Comparison of ENCODE assay signal across 9 cellular contexts in genomic region chr22:50260434-50260800, GRCh38. TPM values are rescaled to one million over a fixed set of nuclear protein-coding genes. Genes with fewer than 3 reads are reported as not detected.
DNase-seq lines count a peak whose midpoint lies in the region; ATAC-seq and TF ChIP-seq lines count a peak whose summit lies in the region.
"Had no signal": no experiment of that assay in that cellular context is flagged by ENCODE, and none has a peak within 500 bp of the region (broad histone marks: within the 10 kb centered on the region; RNA-seq: fewer than 3 reads in every experiment).

No MANE protein-coding gene starts in this region.

- CTCF ChIA-PET in RWPE1 (lab: Yijun Ruan, JAX), result interaction anchor here (0.6 kb wide), 1 partner anchor 86 kb away, joined by 4 read pairs; no protein-coding TSS in a partner anchor

- TF ChIP-seq CTCF in RWPE1 (conservative IDR thresholded peaks at IDR 0.05; ENCODE audit: low read depth) (no peak), esophagus muscularis mucosa (IDR thresholded peaks at IDR 0.05) (no peak)

- H3K79me2 ChIP-seq in GM23248 (ENCODE audit: insufficient read depth), result peaks cover 22% of the 10 kb centered on the region

- H3K27me3 ChIP-seq in GM23248 (replicated peaks; ENCODE audit: insufficient read depth) (no peaks in the 10 kb centered on the region), esophagus muscularis mucosa (peaks cover 0 to 45% (median 0%) of the 10 kb centered on the region in 4 donors), skeletal muscle satellite cell (ENCODE audit: control insufficient read depth, insufficient read depth, low read length) (no peaks in the 10 kb centered on the region)

- no peaks in the 10 kb centered on the region for H3K9me2 ChIP-seq in GM23248 (ENCODE audit: insufficient read depth)

- TF ChIP-seq POLR2A in esophagus muscularis mucosa (IDR thresholded peaks at IDR 0.05; ENCODE audit: low read depth), result no peak

- H3K36me3 ChIP-seq in GM23248 (ENCODE audit: low read depth) (no peaks in the 10 kb centered on the region), esophagus muscularis mucosa (peaks cover 0 to 21% (median 4%) of the 10 kb centered on the region in 4 donors), skeletal muscle satellite cell (ENCODE audit: insufficient read depth, low read length) (peaks cover 11% of the 10 kb centered on the region)

- no peaks in the 10 kb centered on the region for H4K20me1 ChIP-seq in GM23248 (ENCODE audit: insufficient read depth)

- H3K4me2 ChIP-seq in GM23248 (ENCODE audit: unreplicated experiment) (peak overlapping the region; percentile 89), skeletal muscle satellite cell (ENCODE audit: low read length) (peak overlapping the region; percentile 94)

- H3F3A ChIP-seq in GM23248 (ENCODE audit: insufficient read depth), result no peaks in the 10 kb centered on the region

- H3K27ac ChIP-seq in GM23248, result peak overlapping the region; percentile 58
- peak overlapping the region; percentile 91 for H3K27ac ChIP-seq in RWPE1
- peak overlapping the region; percentile 55 to 79 (median 63) for H3K27ac ChIP-seq in esophagus muscularis mucosa (replicated peaks in 1 of 4)

- H3K9ac ChIP-seq in GM23248 (peak overlapping the region; percentile 92), skeletal muscle satellite cell (ENCODE audit: low read depth, low read length) (peak overlapping the region; percentile 84)

- no peak for TF ChIP-seq EP300 in esophagus muscularis mucosa (IDR thresholded peaks at IDR 0.05)

- H3K4me3 ChIP-seq in GM23248 (peak overlapping the region; percentile 81), esophagus muscularis mucosa (peak overlapping the region; percentile 57 to 71 (median 60)), skeletal muscle satellite cell (ENCODE audit: low read length) (peak overlapping the region; percentile 78)

- intact Hi-C loops in esophagus muscularis mucosa (cut with DNase I), result no loop called here

- H2AFZ ChIP-seq in GM23248, result peak overlapping the region; percentile 79

- POLR2A ChIA-PET in RWPE1 (lab: Yijun Ruan, JAX; ENCODE audit: low non-redundant PET), result no interaction called here

- in situ Hi-C loops in GM23248 (cut with MboI), result no loop called here

- 0 out of 2 replicates have a peak, but pooled peaks cover 3% of the 10 kb centered on the region for H3K4me1 ChIP-seq in GM23248 (ENCODE audit: insufficient read depth)
- H3K4me1 ChIP-seq in esophagus muscularis mucosa, result peaks cover 25 to 42% (median 32%) of the 10 kb centered on the region in 4 donors
- peaks cover 34% of the 10 kb centered on the region for H3K4me1 ChIP-seq in skeletal muscle satellite cell (ENCODE audit: control insufficient read depth, insufficient read depth, low read length)

- WGBS in GM23248 (ENCODE audit: low coverage in 1 of 2, low lambda C conversion rate in 2 of 2, missing lambda C conversion rate in 2 of 2), 2 experiments, result 21 to 27% methylated on average over 9 to 10 of the region's 11 CpGs
- WGBS in esophagus muscularis mucosa, result 17% methylated on average over 4 of the region's 11 CpGs

- no peaks in the 10 kb centered on the region for H3K9me3 ChIP-seq in GM23248 (ENCODE audit: low read depth)
- H3K9me3 ChIP-seq in esophagus muscularis mucosa, result no peaks in the 10 kb centered on the region
- no peaks in the 10 kb centered on the region for H3K9me3 ChIP-seq in skeletal muscle satellite cell (replicated peaks; ENCODE audit: low read length)

- DNase-seq in GM23248 (peak; percentile 70), RWPE1 (ENCODE audit: low spot score) (no peak), esophagus muscularis mucosa (ENCODE audit: extremely low spot score) (no peak), iPS-NIHi7 (ENCODE audit: extremely low spot score) (no peak)
- DNase-seq: NCI-H2029 had no signal

- ATAC-seq in GM19467 (IDR thresholded peaks at IDR 0.05; ENCODE audit: unreplicated experiment) (no peak), HG03135 (IDR thresholded peaks at IDR 0.05; ENCODE audit: unreplicated experiment) (no peak), GM21526 (IDR thresholded peaks at IDR 0.05; ENCODE audit: low FRiP score, unreplicated experiment) (no peak)

RNA-seq across cellular contexts. Expression of gene MAPK12, which starts 1.1 kb away (rescaled TPM):
- 22.8 and 28.7 TPM in 2 replicates for total RNA-seq in GM23248 (2014; rRNA removed; shearing (Covaris generic))
- polyA plus RNA-seq in GM23248 (2016; fragmentation: Nextera tagmentation; extraction: Ambion mirVana), result 20.7 and 23.2 TPM in 2 replicates
- 10 to 100 TPM in 3 of 4 donors, 1 to 10 TPM in 1; 5.8 to 22.9 (median 16.1) TPM for total RNA-seq in esophagus muscularis mucosa
- total RNA-seq in skeletal muscle satellite cell (2012; rRNA removed), result 36.5 and 52.4 TPM in 2 replicates

RNA-seq across cellular contexts. Expression of gene HDAC10, which starts 9.4 kb away (rescaled TPM):
- 16.8 and 19.2 TPM in 2 replicates for total RNA-seq in GM23248 (2014; rRNA removed; shearing (Covaris generic))
- polyA plus RNA-seq in GM23248 (2016; fragmentation: Nextera tagmentation; extraction: Ambion mirVana), result 4.3 and 6.6 TPM in 2 replicates
- total RNA-seq in esophagus muscularis mucosa, result 10 to 100 TPM; 10.2 to 19.5 (median 17.4) TPM
- total RNA-seq in skeletal muscle satellite cell (2012; rRNA removed), result 15.3 and 19.8 TPM in 2 replicates

RNA-seq across cellular contexts. Expression of gene MAPK11, which starts 9.8 kb away (rescaled TPM):
- 9.8 and 12.3 TPM in 2 replicates for total RNA-seq in GM23248 (2014; rRNA removed; shearing (Covaris generic))
- 1.0 and 1.2 TPM in 2 replicates for polyA plus RNA-seq in GM23248 (2016; fragmentation: Nextera tagmentation; extraction: Ambion mirVana)
- 10 to 100 TPM in 2 of 4 donors, 1 to 10 TPM in 2; 3.7 to 12.5 (median 10.1) TPM for total RNA-seq in esophagus muscularis mucosa
- total RNA-seq in skeletal muscle satellite cell (2012; rRNA removed), result 3.1 and 3.8 TPM in 2 replicates

RNA-seq across cellular contexts. Expression of gene TUBGCP6, which starts 15.6 kb away (rescaled TPM):
- 32.0 and 33.8 TPM in 2 replicates for total RNA-seq in GM23248 (2014; rRNA removed; shearing (Covaris generic))
- 13.2 and 16.6 TPM in 2 replicates for polyA plus RNA-seq in GM23248 (2016; fragmentation: Nextera tagmentation; extraction: Ambion mirVana)
- 10 to 100 TPM; 20.2 to 38.0 (median 30.0) TPM for total RNA-seq in esophagus muscularis mucosa
- 21.0 and 21.3 TPM in 2 replicates for total RNA-seq in skeletal muscle satellite cell (2012; rRNA removed)

RNA-seq across cellular contexts. Expression of gene PLXNB2, which starts 47.0 kb away (rescaled TPM):
- 136 and 147 TPM in 2 replicates for total RNA-seq in GM23248 (2014; rRNA removed; shearing (Covaris generic))
- polyA plus RNA-seq in GM23248 (2016; fragmentation: Nextera tagmentation; extraction: Ambion mirVana), result 123 and 136 TPM in 2 replicates
- total RNA-seq in esophagus muscularis mucosa, result 100 to 1,000 TPM; 115 to 218 (median 154) TPM
- 70.6 and 76.0 TPM in 2 replicates for total RNA-seq in skeletal muscle satellite cell (2012; rRNA removed)
